In the genomic region with DNA sequence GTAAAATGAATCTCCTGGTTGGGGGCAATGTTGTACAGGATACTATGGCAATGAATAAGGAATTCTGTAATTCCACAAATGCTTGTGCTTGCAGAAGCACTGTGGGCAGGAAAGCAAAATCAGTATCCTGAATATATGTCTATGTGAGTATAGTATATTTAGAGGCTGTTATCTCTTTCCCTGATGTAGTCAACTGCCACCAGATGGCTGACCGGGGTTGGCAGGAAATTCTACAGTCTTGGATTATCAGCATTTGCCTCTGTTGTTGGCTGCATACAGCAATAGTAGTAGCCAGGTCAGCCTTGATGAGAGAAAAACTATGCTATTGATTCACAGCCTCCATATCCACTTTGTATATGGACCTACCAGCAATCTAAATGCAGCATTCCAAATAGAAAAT, we compare ENCODE assay signal across 14 cellular contexts.
DNase-seq lines count a peak whose midpoint lies in the region; ATAC-seq and TF ChIP-seq lines count a peak whose summit lies in the region.
"Had no signal": no experiment of that assay in that cellular context is flagged by ENCODE, and none has a peak within 500 bp of the region (broad histone marks: within the 10 kb centered on the region; RNA-seq: fewer than 3 reads in every experiment).

No MANE protein-coding gene starts in this region.

- peak; percentile 11 for TF ChIP-seq CTCF in NB4 (IDR thresholded peaks at IDR 0.05; ENCODE audit: low read depth, low read length)
- peak; percentile 43 for TF ChIP-seq CTCF in choroid plexus epithelial cell (conservative IDR thresholded peaks at IDR 0.05; ENCODE audit: low read depth, low read length)

- H3K27ac Mint-ChIP-seq in activated T-helper 2 cell treated with anti-CD3 and anti-CD28 coated beads, Interferon-gamma antibody, Interleukin-2, Interleukin-4, amounts not matched to agents 10 μg/mL and 5 μg/mL and 100 μg/mL, durations not matched to agents 14 hours and 24 hours and 36 hours = no peak overlapping the region
- H3K27ac Mint-ChIP-seq: CD4-positive, alpha-beta memory T cell had no signal

- TF ChIP-seq POLR2A in NB4 (IDR thresholded peaks at IDR 0.05; ENCODE audit: extremely low read depth, insufficient read length) = no peak

- ATAC-seq in HG02970 (IDR thresholded peaks at IDR 0.05; ENCODE audit: low FRiP score, unreplicated experiment) = no peak

- intact Hi-C loops in activated T-helper 2 cell treated with anti-CD3 and anti-CD28 coated beads, Interferon-gamma antibody, Interleukin-2, Interleukin-4, amounts not matched to agents 10 μg/mL and 5 μg/mL and 100 μg/mL, durations not matched to agents 14 hours and 24 hours and 36 hours (cut with micrococcal nuclease) = no loop called here

- no peaks in the 10 kb centered on the region for H3K4me1 Mint-ChIP-seq in activated T-helper 2 cell treated with anti-CD3 and anti-CD28 coated beads, Interferon-gamma antibody, Interleukin-2, Interleukin-4, amounts not matched to agents 10 μg/mL and 5 μg/mL and 100 μg/mL, durations not matched to agents 14 hours and 24 hours and 36 hours (ENCODE audit: low read depth)
- H3K4me1 Mint-ChIP-seq: CD4-positive, alpha-beta memory T cell had no signal

- DNase-seq in EH (ENCODE audit: low read depth) (peak; percentile 21), NB4 (ENCODE audit: low read depth) (peak; percentile 11), choroid plexus epithelial cell (ENCODE audit: low read depth) (no peak), lung microvascular endothelial cell (ENCODE audit: low read depth in 2 of 2) (peak; percentile 12 to 70), NCI-H748 (lab: John Stamatoyannopoulos, UW; ENCODE audit: unreplicated experiment) (no peak), NCI-H187 treated with DMSO at 0.1 percent for 48 hours (lab: John Stamatoyannopoulos, UW) (no peak)
- no peak for DNase-seq in activated T-helper 2 cell treated with anti-CD3 and anti-CD28 coated beads, Interferon-gamma antibody, Interleukin-2, Interleukin-4, amounts not matched to agents 10 μg/mL and 5 μg/mL and 100 μg/mL, durations not matched to agents 14 hours and 24 hours and 36 hours (ENCODE audit: low spot score)
- DNase-seq: activated effector memory CD4-positive, alpha-beta T cell treated with anti-CD3 and anti-CD28 coated beads, Interleukin-2, amount 50 U/mL, for 16 hours; CD4-positive, alpha-beta memory T cell; H7; head of caudate nucleus had no signal

- H3K9me3 Mint-ChIP-seq in activated T-helper 2 cell treated with anti-CD3 and anti-CD28 coated beads, Interferon-gamma antibody, Interleukin-2, Interleukin-4, amounts not matched to agents 10 μg/mL and 5 μg/mL and 100 μg/mL, durations not matched to agents 14 hours and 24 hours and 36 hours = peaks cover 25% of the 10 kb centered on the region

- no peak overlapping the region for H3K4me3 Mint-ChIP-seq in activated T-helper 2 cell treated with anti-CD3 and anti-CD28 coated beads, Interferon-gamma antibody, Interleukin-2, Interleukin-4, amounts not matched to agents 10 μg/mL and 5 μg/mL and 100 μg/mL, durations not matched to agents 14 hours and 24 hours and 36 hours (ENCODE audit: low read depth)
- H3K4me3 Mint-ChIP-seq: CD4-positive, alpha-beta memory T cell had no signal

- H3K36me3 Mint-ChIP-seq in activated T-helper 2 cell treated with anti-CD3 and anti-CD28 coated beads, Interferon-gamma antibody, Interleukin-2, Interleukin-4, amounts not matched to agents 10 μg/mL and 5 μg/mL and 100 μg/mL, durations not matched to agents 14 hours and 24 hours and 36 hours (ENCODE audit: low read depth) = no peaks in the 10 kb centered on the region
- H3K36me3 Mint-ChIP-seq: CD4-positive, alpha-beta memory T cell had no signal

- no peaks in the 10 kb centered on the region for H3K27me3 Mint-ChIP-seq in activated T-helper 2 cell treated with anti-CD3 and anti-CD28 coated beads, Interferon-gamma antibody, Interleukin-2, Interleukin-4, amounts not matched to agents 10 μg/mL and 5 μg/mL and 100 μg/mL, durations not matched to agents 14 hours and 24 hours and 36 hours (ENCODE audit: low read depth)
- H3K27me3 Mint-ChIP-seq: CD4-positive, alpha-beta memory T cell had no signal

- H3K4me3 ChIP-seq in NB4 (ENCODE audit: low read depth, low read length) (no peak overlapping the region), choroid plexus epithelial cell (ENCODE audit: low read depth, low read length) (no peak overlapping the region)
- H3K4me3 ChIP-seq: lung, skin epidermis had no signal

Comparison
In these comparisons a context has a peak if more than half of its experiments do, and no peak if none do; other contexts are left out.
1. DNase-seq: peak in EH (single experiment), NB4 (single experiment) and lung microvascular endothelial cell (2 of 2); none in choroid plexus epithelial cell (single experiment), NCI-H748 (single experiment), activated T-helper 2 cell treated with anti-CD3 and anti-CD28 coated beads, Interferon-gamma antibody, Interleukin-2, Interleukin-4, amounts not matched to agents 10 μg/mL and 5 μg/mL and 100 μg/mL, durations not matched to agents 14 hours and 24 hours and 36 hours (single experiment) and NCI-H187 treated with DMSO at 0.1 percent for 48 hours (single experiment).